1 cellular context compared by ENCODE assay signal in the genomic region with DNA sequence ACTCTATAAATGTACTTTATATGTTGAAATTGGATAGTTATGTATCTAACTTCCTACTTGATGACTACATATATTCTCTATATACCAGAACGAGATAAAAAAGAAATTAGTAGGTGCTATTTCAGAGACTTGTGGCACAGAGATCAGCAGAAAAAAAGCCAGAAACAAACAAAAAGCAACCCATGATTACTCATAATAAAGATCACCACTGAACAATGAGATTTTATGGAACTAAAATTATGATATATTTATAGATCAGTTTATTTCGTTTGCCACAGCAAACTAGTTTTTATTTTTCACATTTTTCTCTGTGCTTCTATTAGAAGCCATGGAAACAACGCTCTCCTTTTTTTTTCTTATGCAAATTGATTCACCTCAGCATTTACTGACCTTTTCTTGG.
TF ChIP-seq lines count a peak whose summit lies in the region.

No MANE protein-coding gene starts in this region.

TF ChIP-seq in GM23338, 12 proteins besides CTCF, POLR2A, EP300 and RAD21 (continued from another document):
- TF ChIP-seq EZH2phosphoT487 (IDR thresholded peaks at IDR 0.05; ENCODE audit: unreplicated experiment) (no peak), CREB1 (CRISPR knock-in tag; IDR thresholded peaks at IDR 0.05; ENCODE audit: low read depth) (no peak), POLR2AphosphoS5 (IDR thresholded peaks at IDR 0.05; ENCODE audit: low read depth) (no peak), EZH2 (IDR thresholded peaks at IDR 0.05; ENCODE audit: low read depth, unreplicated experiment) (no peak)
TF ChIP-seq in GM23338: peak in this region for 0.
